ENCODE assay signal across 9 cellular contexts in the genomic region with DNA sequence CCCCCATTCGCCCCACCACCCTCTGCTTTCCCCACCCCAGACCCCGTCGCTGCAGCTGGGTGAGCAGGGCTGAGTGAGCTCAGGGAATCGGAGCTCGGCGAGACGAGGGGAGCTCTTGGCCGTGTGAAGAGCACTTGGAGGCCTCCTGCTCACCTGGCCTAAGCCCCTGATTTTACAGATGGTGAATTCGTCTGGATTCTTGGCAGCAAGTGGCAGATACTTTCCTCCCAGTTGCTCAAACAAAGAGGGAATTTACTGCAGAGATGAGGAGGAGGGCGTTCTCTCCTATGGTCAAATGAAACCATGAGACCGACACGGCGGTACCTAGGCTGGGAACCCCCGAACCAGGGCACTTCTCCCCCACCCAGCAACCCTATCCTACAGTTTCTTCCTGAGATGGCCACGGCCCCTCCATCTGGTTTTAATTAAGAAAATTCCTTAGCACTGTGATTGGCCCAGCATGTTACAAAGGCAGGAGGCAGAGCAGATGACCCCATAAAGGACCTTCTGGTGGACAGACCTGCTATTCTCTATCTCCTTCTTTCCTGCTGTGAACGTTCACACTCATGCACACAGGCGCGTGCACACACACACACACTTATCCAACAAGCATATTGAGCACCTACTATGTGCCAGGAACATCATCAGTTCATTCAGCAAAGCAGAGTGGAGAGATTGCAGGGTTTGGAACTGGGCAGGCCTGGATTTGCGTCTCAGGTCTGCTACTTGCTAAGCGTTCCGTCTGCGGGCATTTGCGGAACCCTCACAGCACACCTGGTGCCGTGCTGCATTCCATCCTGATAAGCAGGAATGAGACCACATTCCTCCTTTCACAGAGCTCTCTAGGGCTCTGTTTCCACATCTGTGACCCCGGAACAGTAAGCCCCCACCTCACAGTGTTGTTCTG.
DNase-seq lines count a peak whose midpoint lies in the region; ATAC-seq and TF ChIP-seq lines count a peak whose summit lies in the region.
"Had no signal": no experiment of that assay in that cellular context is flagged by ENCODE, and none has a peak within 500 bp of the region (broad histone marks: within the 10 kb centered on the region; RNA-seq: fewer than 3 reads in every experiment).

No MANE protein-coding gene starts in this region.

- H3K4me1 ChIP-seq in left lung (peaks cover 16 to 35% of the 10 kb centered on the region in 2 donors), thoracic aorta (ENCODE audit: control insufficient read depth in 1 of 2, low read depth in 2 of 2) (peaks cover 18 to 19% of the 10 kb centered on the region in 2 donors)

- peak overlapping the region; percentile 48 to 62 for H3K27ac ChIP-seq in left lung
- peak overlapping the region; percentile 34 to 49 for H3K27ac ChIP-seq in thoracic aorta

- H3K9me3 ChIP-seq in left lung = no peaks in the 10 kb centered on the region
- no peaks in the 10 kb centered on the region for H3K9me3 ChIP-seq in thoracic aorta

- H3K27me3 ChIP-seq in left lung (no peaks in the 10 kb centered on the region), thoracic aorta (replicated peaks; ENCODE audit: insufficient read depth) (no peaks in the 10 kb centered on the region)

- H3K36me3 ChIP-seq in left lung (no peaks in the 10 kb centered on the region), thoracic aorta (no peaks in the 10 kb centered on the region)

- ATAC-seq in left lung (peak; percentile 39), thoracic aorta (ENCODE audit: insufficient number of reproducible peaks, low FRiP score, low read depth) (no peak), HG03139 (IDR thresholded peaks at IDR 0.05; ENCODE audit: unreplicated experiment) (no peak)

- H3K4me3 ChIP-seq in left lung (no peak overlapping the region), thoracic aorta (no peak overlapping the region)

- DNase-seq in NCI-H1092 (lab: John Stamatoyannopoulos, UW) (peak; percentile 34), cerebellum (ENCODE audit: low spot score) (peak; percentile 83), left lung (no peak), thoracic aorta (ENCODE audit: low spot score) (no peak), NCI-H2227 treated with DMSO at 0.1 percent for 48 hours (lab: John Stamatoyannopoulos, UW) (no peak), activated gamma-delta T cell (lab: John Stamatoyannopoulos, UW) (no peak)
- DNase-seq in effector CD4-positive, alpha-beta T cell = no peak
- DNase-seq: activated gamma-delta T cell treated with Interleukin-2 at 50 U/mL for 16 hours had no signal

- intact Hi-C loops in left lung (cut with DNase I) = loop anchor here in 1 of 2 donors (10.0 kb wide), 1 partner anchor 208 kb away; the partner anchor contains the start of gene GRK5

- TF ChIP-seq CTCF in left lung (IDR thresholded peaks at IDR 0.05) = no peak
- TF ChIP-seq CTCF in thoracic aorta (IDR thresholded peaks at IDR 0.05) = no peak

Comparison
In these comparisons a context has a peak if more than half of its experiments do, and no peak if none do; other contexts are left out.
1. DNase-seq: peak in NCI-H1092 (single experiment) and cerebellum (single experiment); none in left lung (0 of 2), thoracic aorta (single experiment), NCI-H2227 treated with DMSO at 0.1 percent for 48 hours (single experiment), effector CD4-positive, alpha-beta T cell (single experiment) and activated gamma-delta T cell (single experiment).